Comparison of ENCODE assay signal across 8 cellular contexts in the genomic region with DNA sequence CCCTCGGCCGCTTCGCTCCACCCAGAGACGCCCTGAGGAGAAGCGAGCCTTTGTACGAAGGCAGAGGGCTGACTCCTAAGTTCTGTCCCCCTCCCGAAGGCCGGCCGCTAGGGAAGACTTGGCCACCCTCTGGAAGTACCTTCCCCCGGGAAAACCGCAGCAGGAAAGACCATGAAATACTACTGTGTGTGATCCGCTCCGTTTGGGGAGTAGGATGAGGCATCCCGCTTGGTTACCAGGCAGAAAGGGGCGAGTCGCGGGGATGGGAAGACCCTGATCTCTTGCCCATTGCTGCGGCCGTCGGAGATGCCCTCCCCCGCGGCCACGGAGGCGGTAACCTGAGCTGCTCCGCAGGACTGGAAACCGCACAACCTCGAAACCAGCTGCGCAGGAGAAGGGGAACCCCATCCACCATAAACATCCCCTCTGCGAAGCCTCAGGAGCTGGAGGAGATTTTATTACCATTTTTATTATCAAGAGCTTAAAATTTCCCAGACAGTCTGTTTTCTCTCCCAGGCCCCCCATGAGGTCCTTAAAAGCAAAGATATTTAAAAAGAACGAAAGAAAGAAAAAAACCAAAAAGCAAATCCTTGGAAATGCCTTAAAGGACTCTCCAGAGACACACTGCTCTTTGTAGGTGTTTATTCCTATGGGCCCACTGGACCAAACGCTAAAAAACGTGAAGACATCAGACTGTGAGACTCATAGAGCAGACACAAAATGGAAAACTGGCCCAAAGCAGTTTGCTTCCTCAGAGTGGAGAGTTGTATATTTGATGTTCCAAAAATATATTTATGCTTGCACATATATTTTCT.
DNase-seq lines count a peak whose midpoint lies in the region; ATAC-seq and TF ChIP-seq lines count a peak whose summit lies in the region.

No MANE protein-coding gene starts in this region.

- H3K27me3 Mint-ChIP-seq in T-helper 1 cell treated with Interleukin-12 subunit alpha and Interleukin-12 subunit beta and Interleukin-4 antibody, amounts not matched to agents 30 μg/mL and 1 μg/mL, for 36 hours (ENCODE audit: low read depth), result peaks cover 70% of the 10 kb centered on the region

- no peak for ATAC-seq in HG03139 (IDR thresholded peaks at IDR 0.05; ENCODE audit: unreplicated experiment)

- DNase-seq in T-helper 1 cell (no peak), astrocyte of the spinal cord (ENCODE audit: low read depth, low spot score) (peak; percentile 83), left kidney (ENCODE audit: low read depth, low spot score) (peak; percentile 81), NCI-H1105 (lab: John Stamatoyannopoulos, UW) (no peak), cerebellar cortex (ENCODE audit: low spot score) (no peak)

- no peaks in the 10 kb centered on the region for H3K9me3 ChIP-seq in subcutaneous abdominal adipose tissue (ENCODE audit: control insufficient read depth in 5 of 5, low read length in 5 of 5)

- H3K36me3 Mint-ChIP-seq in T-helper 1 cell treated with Interleukin-12 subunit alpha and Interleukin-12 subunit beta and Interleukin-4 antibody, amounts not matched to agents 30 μg/mL and 1 μg/mL, for 36 hours (ENCODE audit: low read depth), result no peaks in the 10 kb centered on the region

- H3K27ac Mint-ChIP-seq in T-helper 1 cell treated with Interleukin-12 subunit alpha and Interleukin-12 subunit beta and Interleukin-4 antibody, amounts not matched to agents 30 μg/mL and 1 μg/mL, for 36 hours, result no peak overlapping the region

- TF ChIP-seq CTCF in astrocyte of the spinal cord (IDR thresholded peaks at IDR 0.05; ENCODE audit: low read depth, low read length), result no peak

- H3K9me3 Mint-ChIP-seq in T-helper 1 cell treated with Interleukin-12 subunit alpha and Interleukin-12 subunit beta and Interleukin-4 antibody, amounts not matched to agents 30 μg/mL and 1 μg/mL, for 36 hours, result peaks cover 6% of the 10 kb centered on the region

- H3K4me1 ChIP-seq in subcutaneous abdominal adipose tissue (ENCODE audit: control insufficient read depth in 5 of 5, insufficient read depth in 5 of 5, low read length in 5 of 5), result peaks cover 2 to 41% (median 28%) of the 10 kb centered on the region in 5 donors

- H3K9ac ChIP-seq in subcutaneous abdominal adipose tissue (ENCODE audit: low read length in 5 of 5), result peak overlapping the region; percentile 6 to 82 (median 46)

- H3K27ac ChIP-seq in subcutaneous abdominal adipose tissue (ENCODE audit: low read depth, low read length), result peak overlapping the region; percentile 74

- in situ Hi-C loops in astrocyte of the spinal cord (cut with HindIII; ENCODE audit: low sequenced_read_pairs), result no loop called here

- H3K4me3 ChIP-seq in astrocyte of the spinal cord (ENCODE audit: low read depth, low read length), result peak overlapping the region; percentile 86
- peak overlapping the region; percentile 79 to 92 (median 84) for H3K4me3 ChIP-seq in subcutaneous abdominal adipose tissue (ENCODE audit: low read depth in 1 of 5, low read length in 5 of 5)

- peaks cover 0 to 3% (median 0%) of the 10 kb centered on the region in 5 donors for H3K36me3 ChIP-seq in subcutaneous abdominal adipose tissue (ENCODE audit: control insufficient read depth in 5 of 5, insufficient read depth in 5 of 5, low read length in 5 of 5)

- H3K4me3 Mint-ChIP-seq in T-helper 1 cell treated with Interleukin-12 subunit alpha and Interleukin-12 subunit beta and Interleukin-4 antibody, amounts not matched to agents 30 μg/mL and 1 μg/mL, for 36 hours, result peak overlapping the region; percentile 14

- peaks cover 0 to 14% (median 8%) of the 10 kb centered on the region in 5 donors for H3K27me3 ChIP-seq in subcutaneous abdominal adipose tissue (ENCODE audit: control insufficient read depth in 5 of 5, insufficient read depth in 4 of 5, low read length in 5 of 5)

- peaks cover 11% of the 10 kb centered on the region for H3K4me1 Mint-ChIP-seq in T-helper 1 cell treated with Interleukin-12 subunit alpha and Interleukin-12 subunit beta and Interleukin-4 antibody, amounts not matched to agents 30 μg/mL and 1 μg/mL, for 36 hours (ENCODE audit: low read depth)

Comparison
In these comparisons a context has a peak if more than half of its experiments do, and no peak if none do; other contexts are left out.
1. DNase-seq: peak in astrocyte of the spinal cord (single experiment) and left kidney (single experiment); none in T-helper 1 cell (0 of 5), NCI-H1105 (single experiment) and cerebellar cortex (single experiment).